1 cellular context compared by ENCODE assay signal in the genomic region with DNA sequence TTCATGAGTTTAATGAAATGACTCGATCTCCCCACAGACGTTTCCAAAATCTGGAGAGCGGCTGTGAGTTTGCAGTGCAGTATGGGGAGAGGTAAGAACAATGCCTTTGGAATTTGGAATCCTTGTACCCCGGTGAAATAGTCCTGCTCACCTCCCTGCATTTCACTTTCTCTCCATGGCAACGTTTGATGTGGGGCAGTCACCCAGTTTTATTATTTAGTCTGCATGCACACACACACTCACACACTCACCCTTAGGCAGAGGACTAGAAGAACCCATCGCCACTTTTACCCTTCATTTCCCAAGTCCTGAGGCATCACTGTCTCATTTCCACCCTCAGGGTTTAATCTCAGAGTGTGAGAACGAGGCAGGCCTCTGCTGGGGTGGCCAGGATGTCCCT.
TF ChIP-seq lines count a peak whose summit lies in the region.

No MANE protein-coding gene starts in this region.

TF ChIP-seq in GM23338, 12 proteins besides CTCF, POLR2A, EP300 and RAD21 (continued from another document):
- TF ChIP-seq ZNF462 (CRISPR knock-in tag; IDR thresholded peaks at IDR 0.05) = no peak
- no peak for TF ChIP-seq NANOG (IDR thresholded peaks at IDR 0.05; ENCODE audit: borderline replicate concordance)
- no peak for TF ChIP-seq STAT1 (IDR thresholded peaks at IDR 0.05; ENCODE audit: unreplicated experiment)
- no peak for TF ChIP-seq POLR2AphosphoS5 (IDR thresholded peaks at IDR 0.05; ENCODE audit: low read depth)
- no peak for TF ChIP-seq REST (IDR thresholded peaks at IDR 0.05; ENCODE audit: unreplicated experiment)
- no peak for TF ChIP-seq ETS1 (IDR thresholded peaks at IDR 0.05)
- TF ChIP-seq ZNF331 (CRISPR knock-in tag; IDR thresholded peaks at IDR 0.05; ENCODE audit: low read depth) = no peak
- no peak for TF ChIP-seq ZNF114 (CRISPR knock-in tag; IDR thresholded peaks at IDR 0.05)
- TF ChIP-seq EZH2 (IDR thresholded peaks at IDR 0.05; ENCODE audit: low read depth, unreplicated experiment) = no peak
- TF ChIP-seq EZH2phosphoT487 (IDR thresholded peaks at IDR 0.05; ENCODE audit: unreplicated experiment) = no peak
